In genomic region chr17:76447931-76448652, GRCh38 we compare ENCODE assay signal across 10 cellular contexts. TPM values are rescaled to one million over a fixed set of nuclear protein-coding genes. Genes with fewer than 3 reads are reported as not detected.
DNase-seq lines count a peak whose midpoint lies in the region; TF ChIP-seq lines count a peak whose summit lies in the region.
"Had no signal": no experiment of that assay in that cellular context is flagged by ENCODE, and none has a peak within 500 bp of the region (broad histone marks: within the 10 kb centered on the region; RNA-seq: fewer than 3 reads in every experiment).

No MANE protein-coding gene starts in this region.

- H3K36me3 Mint-ChIP-seq in activated naive CD4-positive, alpha-beta T cell treated with anti-CD3 and anti-CD28 coated beads, Interleukin-2, amount 50 U/mL, for 24 hours = peaks cover 4% of the 10 kb centered on the region
- no peaks in the 10 kb centered on the region for H3K36me3 Mint-ChIP-seq in glutamatergic neuron (ENCODE audit: unreplicated experiment)

- H3K27me3 ChIP-seq in skeletal muscle tissue (ENCODE audit: control insufficient read depth in 3 of 3, insufficient read depth in 3 of 3, low read length in 3 of 3) (no peaks in the 10 kb centered on the region), ascending aorta (no peaks in the 10 kb centered on the region)
- H3K27me3 ChIP-seq: colonic mucosa had no signal

- peaks cover 74% of the 10 kb centered on the region for H3K4me1 Mint-ChIP-seq in activated naive CD4-positive, alpha-beta T cell treated with anti-CD3 and anti-CD28 coated beads, Interleukin-2, amount 50 U/mL, for 24 hours
- H3K4me1 Mint-ChIP-seq in glutamatergic neuron (ENCODE audit: low read depth, unreplicated experiment) = peaks cover 65% of the 10 kb centered on the region

- H3K27ac Mint-ChIP-seq in activated naive CD4-positive, alpha-beta T cell treated with anti-CD3 and anti-CD28 coated beads, Interleukin-2, amount 50 U/mL, for 24 hours = peak overlapping the region; percentile 30
- H3K27ac Mint-ChIP-seq in glutamatergic neuron (ENCODE audit: unreplicated experiment) = peak overlapping the region; percentile 88

- no peaks in the 10 kb centered on the region for H3K9me3 Mint-ChIP-seq in activated naive CD4-positive, alpha-beta T cell treated with anti-CD3 and anti-CD28 coated beads, Interleukin-2, amount 50 U/mL, for 24 hours
- H3K9me3 Mint-ChIP-seq in glutamatergic neuron (ENCODE audit: unreplicated experiment) = peaks cover 6% of the 10 kb centered on the region

- intact Hi-C loops in ascending aorta (cut with DNase I) = no loop called here

- H3K36me3 ChIP-seq in skeletal muscle tissue (ENCODE audit: control insufficient read depth in 3 of 3, insufficient read depth in 3 of 3, low read length in 3 of 3) (no peaks in the 10 kb centered on the region), ascending aorta (no peaks in the 10 kb centered on the region)
- H3K36me3 ChIP-seq: colonic mucosa had no signal

- H3K9ac ChIP-seq in skeletal muscle tissue (ENCODE audit: low read depth in 1 of 3, low read length in 3 of 3) = peak overlapping the region in 1 of 3 donors; percentile 34

- H3K4me3 ChIP-seq in skeletal muscle tissue (ENCODE audit: low read length in 3 of 3) = no peak overlapping the region
- H3K4me3 ChIP-seq in ascending aorta = no peak overlapping the region
- H3K4me3 ChIP-seq: colonic mucosa had no signal

- H3K4me3 Mint-ChIP-seq in activated naive CD4-positive, alpha-beta T cell treated with anti-CD3 and anti-CD28 coated beads, Interleukin-2, amount 50 U/mL, for 24 hours = peak overlapping the region; percentile 33
- H3K4me3 Mint-ChIP-seq in glutamatergic neuron (ENCODE audit: unreplicated experiment) = peak overlapping the region; percentile 82

- H3K4me1 ChIP-seq in skeletal muscle tissue (ENCODE audit: control insufficient read depth in 3 of 3, insufficient read depth in 3 of 3, low read length in 3 of 3) = peaks cover 44 to 65% (median 58%) of the 10 kb centered on the region in 3 donors
- H3K4me1 ChIP-seq in ascending aorta = peaks cover 0 to 12% of the 10 kb centered on the region in 2 donors
- H3K4me1 ChIP-seq: colonic mucosa had no signal

- H3K27me3 Mint-ChIP-seq in activated naive CD4-positive, alpha-beta T cell treated with anti-CD3 and anti-CD28 coated beads, Interleukin-2, amount 50 U/mL, for 24 hours = no peaks in the 10 kb centered on the region
- peaks cover 15% of the 10 kb centered on the region for H3K27me3 Mint-ChIP-seq in glutamatergic neuron (ENCODE audit: unreplicated experiment)

- peak overlapping the region; percentile 57 for H3K27ac ChIP-seq in skeletal muscle tissue (ENCODE audit: low read depth, low read length)
- no peak overlapping the region for H3K27ac ChIP-seq in ascending aorta
- H3K27ac ChIP-seq: colonic mucosa had no signal

- H3K9me3 ChIP-seq in skeletal muscle tissue (ENCODE audit: control insufficient read depth in 3 of 3, low read length in 3 of 3) (no peaks in the 10 kb centered on the region), ascending aorta (no peaks in the 10 kb centered on the region)
- H3K9me3 ChIP-seq: colonic mucosa had no signal

- TF ChIP-seq CTCF in glutamatergic neuron (IDR thresholded peaks at IDR 0.05; ENCODE audit: partially characterized antibody, unreplicated experiment) (no peak), ascending aorta (IDR thresholded peaks at IDR 0.05) (no peak)

- no peak for DNase-seq in activated naive CD4-positive, alpha-beta T cell (lab: John Stamatoyannopoulos, UW)
- peak; percentile 71 for DNase-seq in NCI-H524 treated with DMSO at 0.1 percent for 48 hours (lab: John Stamatoyannopoulos, UW)
- no peak for DNase-seq in glutamatergic neuron
- DNase-seq in ascending aorta (ENCODE audit: low spot score in 2 of 2) = no peak
- DNase-seq in NCI-H226 = no peak
- DNase-seq in activated CD8-positive, alpha-beta memory T cell treated with anti-CD3 and anti-CD28 coated beads, Interleukin-2, amount 50 U/mL, for 48 hours = no peak
- DNase-seq: colonic mucosa, trophoblast cell had no signal

RNA-seq across cellular contexts. Expression of gene UBE2O, which starts 4.9 kb away (rescaled TPM):
- total RNA-seq in glutamatergic neuron (ENCODE audit: unreplicated experiment) (94.3 TPM), skeletal muscle tissue (20.9 TPM), ascending aorta (19.6 TPM)

RNA-seq across cellular contexts. Expression of gene AANAT, which starts 19.3 kb away (rescaled TPM):
- total RNA-seq in glutamatergic neuron (ENCODE audit: unreplicated experiment) = 0.39 TPM
- not detected for total RNA-seq in skeletal muscle tissue
- total RNA-seq in ascending aorta = not detected
- total RNA-seq: colonic mucosa had no signal

RNA-seq across cellular contexts. Expression of gene RHBDF2, which starts 53.1 kb away (rescaled TPM):
- total RNA-seq in glutamatergic neuron (ENCODE audit: unreplicated experiment) (1.9 TPM), skeletal muscle tissue (3.7 TPM), ascending aorta (12.7 TPM)
